Comparison of ENCODE assay signal across 17 cellular contexts in genomic region chr3:141083831-141084624, GRCh38. TPM values are rescaled to one million over a fixed set of nuclear protein-coding genes. Genes with fewer than 3 reads are reported as not detected.
A peak's percentile ranks its signal among the peaks of the same experiment; 100 is the strongest.
DNase-seq lines count a peak whose midpoint lies in the region; ATAC-seq, FAIRE-seq and TF ChIP-seq lines count a peak whose summit lies in the region.
"Had no signal": no experiment of that assay in that cellular context is flagged by ENCODE, and none has a peak within 500 bp of the region (broad histone marks: within the 10 kb centered on the region; RNA-seq: fewer than 3 reads in every experiment).

No MANE protein-coding gene starts in this region.

- peaks cover 15% of the 10 kb centered on the region for H3K4me1 Mint-ChIP-seq in endothelial cell (ENCODE audit: unreplicated experiment)

- H3K4me3 ChIP-seq in right atrium auricular region, result no peak overlapping the region
- no peak overlapping the region for H3K4me3 ChIP-seq in psoas muscle
- H3K4me3 ChIP-seq: vagina had no signal

- no peaks in the 10 kb centered on the region for H3K9me3 Mint-ChIP-seq in endothelial cell (ENCODE audit: unreplicated experiment)
- H3K9me3 Mint-ChIP-seq: activated CD4-positive, alpha-beta memory T cell treated with anti-CD3 and anti-CD28 coated beads for 36 hours had no signal

- peaks cover 0 to 47% of the 10 kb centered on the region in 2 donors for H3K4me1 ChIP-seq in right atrium auricular region
- H3K4me1 ChIP-seq in psoas muscle, result peaks cover 27% of the 10 kb centered on the region
- H3K4me1 ChIP-seq: vagina had no signal

- no peak overlapping the region for H3K27ac Mint-ChIP-seq in endothelial cell (ENCODE audit: unreplicated experiment)
- H3K27ac Mint-ChIP-seq: activated CD4-positive, alpha-beta memory T cell treated with anti-CD3 and anti-CD28 coated beads for 36 hours had no signal

- H3K4me3 Mint-ChIP-seq in endothelial cell (ENCODE audit: unreplicated experiment), result no peak overlapping the region
- H3K4me3 Mint-ChIP-seq: activated CD4-positive, alpha-beta memory T cell treated with anti-CD3 and anti-CD28 coated beads for 36 hours had no signal

- intact Hi-C loops in psoas muscle (cut with DNase I), result no loop called here

- H3K27ac ChIP-seq in right atrium auricular region (peak overlapping the region; percentile 16 to 33), psoas muscle (peak overlapping the region; percentile 43)
- H3K27ac ChIP-seq: vagina had no signal

- peak; percentile 54 for FAIRE-seq in HTR-8/SVneo (lab: Jason Lieb, UNC)
- FAIRE-seq: TTC549 had no signal

- DNase-seq in HTR-8/SVneo (ENCODE audit: insufficient read length, low spot score) (peak; percentile 59), SK-N-DZ (ENCODE audit: low spot score) (peak; percentile 87), right atrium auricular region (ENCODE audit: low spot score) (no peak), psoas muscle (peak; percentile 51 to 87), Ammon's horn (ENCODE audit: low spot score) (no peak), endothelial cell (ENCODE audit: low spot score) (no peak)
- DNase-seq in activated effector memory CD4-positive, alpha-beta T cell treated with anti-CD3 and anti-CD28 coated beads, Interleukin-2, amount 50 U/mL, for 16 hours, result no peak
- DNase-seq: activated CD4-positive, alpha-beta memory T cell treated with anti-CD3 and anti-CD28 coated beads for 36 hours; erythroblast; hippocampal formation; left colon; NCI-H2081 treated with DMSO at 0.1 percent for 48 hours; SIG-M5; stimulated activated naive CD4-positive, alpha-beta T cell treated with Interleukin-2 at 50 U/mL for 16 hours had no signal

- WGBS in psoas muscle, 3 donors, result 50 to 58% (median 52%) methylated on average over 13 of the region's 13 CpGs

- peaks cover 17% of the 10 kb centered on the region for H3K27me3 Mint-ChIP-seq in endothelial cell (ENCODE audit: unreplicated experiment)

- H3K36me3 ChIP-seq in right atrium auricular region, result no peaks in the 10 kb centered on the region
- no peaks in the 10 kb centered on the region for H3K36me3 ChIP-seq in psoas muscle (ENCODE audit: insufficient read depth in 1 of 2, low read depth in 1 of 2)
- H3K36me3 ChIP-seq: vagina had no signal

- H3K27me3 ChIP-seq in right atrium auricular region, result no peaks in the 10 kb centered on the region
- H3K27me3 ChIP-seq in psoas muscle (ENCODE audit: insufficient read depth in 3 of 3, low read length in 2 of 3), result peaks cover 0 to 2% (median 0%) of the 10 kb centered on the region in 3 donors
- H3K27me3 ChIP-seq: vagina had no signal

- ATAC-seq in psoas muscle (peak; percentile 93 to 97 (median 96)), GM21576 (IDR thresholded peaks at IDR 0.05; ENCODE audit: unreplicated experiment) (no peak)
- ATAC-seq: left colon had no signal

- no peak for TF ChIP-seq CTCF in right atrium auricular region (IDR thresholded peaks at IDR 0.05)
- TF ChIP-seq CTCF in psoas muscle (IDR thresholded peaks at IDR 0.05), result no peak
- no peak for TF ChIP-seq CTCF in endothelial cell (IDR thresholded peaks at IDR 0.05; ENCODE audit: unreplicated experiment)

- no peaks in the 10 kb centered on the region for H3K9me3 ChIP-seq in right atrium auricular region
- H3K9me3 ChIP-seq in psoas muscle, result no peaks in the 10 kb centered on the region
- H3K9me3 ChIP-seq: vagina had no signal

- no peaks in the 10 kb centered on the region for H3K36me3 Mint-ChIP-seq in endothelial cell (ENCODE audit: low read depth, unreplicated experiment)
- H3K36me3 Mint-ChIP-seq: activated CD4-positive, alpha-beta memory T cell treated with anti-CD3 and anti-CD28 coated beads for 36 hours had no signal

RNA-seq across cellular contexts. Expression of gene SPSB4, which starts 32.9 kb away (rescaled TPM):
- polyA plus RNA-seq in SK-N-DZ (2014; cell fraction: cytosol; rRNA removed), result 45.1 and 52.1 TPM in 2 replicates
- polyA plus RNA-seq in SK-N-DZ (2014; cell fraction: nucleus; rRNA removed), result 26.7 and 31.5 TPM in 2 replicates
- total RNA-seq in right atrium auricular region, result 1 to 10 TPM; 1.8 to 6.9 TPM
- 1 to 10 TPM in 1 of 4 donors, under 1 TPM in 3; 0.40 to 1.9 (median 0.59) TPM for total RNA-seq in psoas muscle
- polyA plus RNA-seq in psoas muscle, result 1 to 10 TPM in 1 of 3 donors, under 1 TPM in 2; 0.39 to 1.1 (median 0.41) TPM
- total RNA-seq in endothelial cell (ENCODE audit: unreplicated experiment), result 1.2 TPM
- total RNA-seq: activated CD4-positive, alpha-beta memory T cell treated with anti-CD3 and anti-CD28 coated beads for 36 hours had no signal

Comparison
In these comparisons a context has a peak if more than half of its experiments do, and no peak if none do; other contexts are left out.
1. DNase-seq: peak in HTR-8/SVneo (single experiment), SK-N-DZ (single experiment) and psoas muscle (2 of 2); none in right atrium auricular region (single experiment), Ammon's horn (single experiment), endothelial cell (single experiment) and activated effector memory CD4-positive, alpha-beta T cell treated with anti-CD3 and anti-CD28 coated beads, Interleukin-2, amount 50 U/mL, for 16 hours (single experiment).